Comparison of ENCODE assay signal across 15 cellular contexts in genomic region chr3:145266368-145266767, GRCh38.
"Had no signal": no experiment of that assay in that cellular context is flagged by ENCODE, and none has a peak within 500 bp of the region (broad histone marks: within the 10 kb centered on the region; RNA-seq: fewer than 3 reads in every experiment).

No MANE protein-coding gene starts in this region.

- H3K4me3 ChIP-seq: breast epithelium, esophagus muscularis mucosa, smooth muscle cell had no signal

- H3K27ac Mint-ChIP-seq: activated CD8-positive, alpha-beta T cell treated with anti-CD3 and anti-CD28 coated beads for 36 hours; activated T-helper 1 cell treated with anti-CD3 and anti-CD28 coated beads, Interleukin-12 subunit alpha, Interleukin-12 subunit beta, Interleukin-2, Interleukin-4 antibody, amounts not matched to agents 30 ng/mL and 10 ng/mL and 1 ng/mL, durations not matched to agents 14 hours and 24 hours and 36 hours; natural killer cell treated with Interleukin-12 subunit alpha and Interleukin-12 subunit beta and Interleukin-15 and Interleukin-18, amount 100 ng/mL, for 72 hours; progenitor cell of endocrine pancreas had no signal

- DNase-seq: activated CD4-positive, alpha-beta T cell treated with anti-CD3 and anti-CD28 coated beads for 4 hours; activated CD8-positive, alpha-beta memory T cell treated with anti-CD3 and anti-CD28 coated beads, Interleukin-2, amount 50 U/mL, for 48 hours; activated CD8-positive, alpha-beta T cell treated with anti-CD3 and anti-CD28 coated beads for 36 hours; activated naive CD4-positive, alpha-beta T cell; aorta; glutamatergic neuron; occipital lobe; right cardiac atrium had no signal

- H3K4me1 ChIP-seq: breast epithelium had no signal

- H3K27me3 Mint-ChIP-seq: activated CD8-positive, alpha-beta T cell treated with anti-CD3 and anti-CD28 coated beads for 36 hours; natural killer cell treated with Interleukin-12 subunit alpha and Interleukin-12 subunit beta and Interleukin-15 and Interleukin-18, amount 100 ng/mL, for 72 hours; progenitor cell of endocrine pancreas had no signal

- H3K27me3 ChIP-seq: breast epithelium, esophagus muscularis mucosa had no signal

- H3K9me3 ChIP-seq: esophagus muscularis mucosa had no signal

- H3K36me3 ChIP-seq: breast epithelium, esophagus muscularis mucosa had no signal

- H3K36me3 Mint-ChIP-seq: natural killer cell treated with Interleukin-12 subunit alpha and Interleukin-12 subunit beta and Interleukin-15 and Interleukin-18, amount 100 ng/mL, for 72 hours had no signal

- H3K9me3 Mint-ChIP-seq: activated T-helper 1 cell treated with anti-CD3 and anti-CD28 coated beads, Interleukin-12 subunit alpha, Interleukin-12 subunit beta, Interleukin-2, Interleukin-4 antibody, amounts not matched to agents 30 ng/mL and 10 ng/mL and 1 ng/mL, durations not matched to agents 14 hours and 24 hours and 36 hours had no signal

- H3K27ac ChIP-seq: breast epithelium, esophagus muscularis mucosa had no signal

- H3K4me2 ChIP-seq: smooth muscle cell had no signal

- ATAC-seq: activated CD8-positive, alpha-beta T cell treated with anti-CD3 and anti-CD28 coated beads for 36 hours; left lobe of liver; natural killer cell treated with Interleukin-12 subunit alpha and Interleukin-12 subunit beta and Interleukin-15 and Interleukin-18, amount 100 ng/mL, for 72 hours; right cardiac atrium had no signal

- H3K4me3 Mint-ChIP-seq: activated CD8-positive, alpha-beta T cell treated with anti-CD3 and anti-CD28 coated beads for 36 hours; activated T-helper 1 cell treated with anti-CD3 and anti-CD28 coated beads, Interleukin-12 subunit alpha, Interleukin-12 subunit beta, Interleukin-2, Interleukin-4 antibody, amounts not matched to agents 30 ng/mL and 10 ng/mL and 1 ng/mL, durations not matched to agents 14 hours and 24 hours and 36 hours; natural killer cell treated with Interleukin-12 subunit alpha and Interleukin-12 subunit beta and Interleukin-15 and Interleukin-18, amount 100 ng/mL, for 72 hours had no signal
